Comparison of ENCODE assay signal across 1 cellular context in the genomic region with DNA sequence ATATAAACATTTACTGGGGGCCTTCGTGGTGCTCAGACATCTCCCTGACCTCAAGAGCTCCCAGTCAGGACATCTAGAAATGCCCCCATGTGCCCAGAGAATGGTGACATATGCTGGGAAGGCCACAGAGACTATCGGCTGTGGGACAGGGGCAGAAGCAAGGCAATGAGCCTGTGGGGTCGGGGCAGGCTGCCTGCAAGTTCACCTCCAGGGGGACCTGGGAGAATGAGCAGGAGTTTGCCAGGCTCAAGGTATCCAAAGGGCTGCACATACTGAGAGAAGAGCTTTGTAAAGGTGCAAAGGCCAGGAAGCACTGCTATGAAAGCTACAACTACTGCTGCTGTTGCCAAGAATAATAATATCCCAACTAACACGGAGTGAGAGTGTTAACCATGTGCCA.
TF ChIP-seq lines count a peak whose summit lies in the region.

No MANE protein-coding gene starts in this region.

TF ChIP-seq in H1, 55 proteins besides CTCF, POLR2A, EP300 and RAD21:
- TF ChIP-seq POLR2AphosphoS5 (IDR thresholded peaks at IDR 0.05; ENCODE audit: low read depth, low read length) = no peak
- TF ChIP-seq, protein P1, sequence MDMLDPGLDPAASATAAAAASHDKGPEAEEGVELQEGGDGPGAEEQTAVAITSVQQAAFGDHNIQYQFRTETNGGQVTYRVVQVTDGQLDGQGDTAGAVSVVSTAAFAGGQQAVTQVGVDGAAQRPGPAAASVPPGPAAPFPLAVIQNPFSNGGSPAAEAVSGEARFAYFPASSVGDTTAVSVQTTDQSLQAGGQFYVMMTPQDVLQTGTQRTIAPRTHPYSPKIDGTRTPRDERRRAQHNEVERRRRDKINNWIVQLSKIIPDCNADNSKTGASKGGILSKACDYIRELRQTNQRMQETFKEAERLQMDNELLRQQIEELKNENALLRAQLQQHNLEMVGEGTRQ (IDR thresholded peaks at IDR 0.05; ENCODE audit: low read length) = no peak
- no peak for TF ChIP-seq PHF8 (conservative IDR thresholded peaks at IDR 0.05; ENCODE audit: low read depth, low read length)
- TF ChIP-seq BCL11A (IDR thresholded peaks at IDR 0.05; ENCODE audit: low read depth in 2 of 2, low read length in 2 of 2) = no peak
- no peak for TF ChIP-seq KDM5A (IDR thresholded peaks at IDR 0.05; ENCODE audit: low read length)
